Comparison of ENCODE assay signal across 18 cellular contexts in the genomic region with DNA sequence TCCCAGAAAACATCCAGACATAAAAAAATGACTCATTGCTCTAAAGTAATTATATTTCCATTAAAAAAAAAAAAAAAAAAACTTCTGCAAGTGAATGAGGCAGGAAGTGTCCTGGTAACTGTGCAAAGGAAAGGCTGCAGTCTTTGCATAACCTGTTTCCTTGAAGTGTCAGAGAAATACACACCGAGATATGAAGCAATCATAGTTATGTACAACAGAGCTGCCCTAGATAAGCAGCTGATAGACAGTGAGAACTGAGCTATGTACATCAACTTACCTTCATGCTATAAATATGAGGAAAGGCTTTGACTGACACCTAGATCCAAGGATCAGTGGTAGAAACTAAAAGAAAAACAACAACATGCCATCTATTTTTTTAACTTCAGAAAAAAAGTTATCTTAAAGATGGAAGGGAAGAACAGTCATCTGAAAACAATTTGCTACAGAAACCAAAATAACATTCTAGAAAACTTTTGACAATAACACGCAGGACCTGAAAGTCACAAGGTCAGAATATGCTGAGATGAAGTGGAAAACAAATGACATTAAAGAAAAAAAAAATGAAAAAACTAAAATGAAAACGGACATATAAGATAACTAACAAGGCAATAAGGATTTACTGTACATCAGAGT.
DNase-seq lines count a peak whose midpoint lies in the region; ATAC-seq, FAIRE-seq and TF ChIP-seq lines count a peak whose summit lies in the region.
"Had no signal": no experiment of that assay in that cellular context is flagged by ENCODE, and none has a peak within 500 bp of the region (broad histone marks: within the 10 kb centered on the region; RNA-seq: fewer than 3 reads in every experiment).

No MANE protein-coding gene starts in this region.

- no peak overlapping the region for H3K9ac ChIP-seq in kidney (ENCODE audit: low read length in 2 of 2)

- no peak for TF ChIP-seq POLR2A in breast epithelium (IDR thresholded peaks at IDR 0.05)

- POLR2A ChIA-PET in MCF 10A (lab: Yijun Ruan, JAX) = no interaction called here

- no peaks in the 10 kb centered on the region for H3K9me3 ChIP-seq in breast epithelium
- H3K9me3 ChIP-seq in upper lobe of right lung = no peaks in the 10 kb centered on the region
- no peaks in the 10 kb centered on the region for H3K9me3 ChIP-seq in kidney (ENCODE audit: control insufficient read depth in 1 of 2, low read length in 2 of 2)
- H3K9me3 ChIP-seq: adrenal gland, thoracic aorta had no signal

- H3K9me3 Mint-ChIP-seq in MCF 10A (ENCODE audit: unreplicated experiment) = no peaks in the 10 kb centered on the region
- H3K9me3 Mint-ChIP-seq: activated CD4-positive, alpha-beta memory T cell treated with anti-CD3 and anti-CD28 coated beads for 36 hours; activated T-helper 17 cell treated with anti-CD3 and anti-CD28 coated beads, Interleukin-2, amount 50 U/mL, for 72 hours; nephron had no signal

- H3K4me1 ChIP-seq in breast epithelium = no peaks in the 10 kb centered on the region
- no peaks in the 10 kb centered on the region for H3K4me1 ChIP-seq in upper lobe of right lung
- no peaks in the 10 kb centered on the region for H3K4me1 ChIP-seq in kidney (ENCODE audit: control insufficient read depth in 1 of 2, insufficient read depth in 1 of 2, low read depth in 1 of 2, low read length in 2 of 2)

- no peaks in the 10 kb centered on the region for H3K4me1 Mint-ChIP-seq in MCF 10A (ENCODE audit: insufficient read depth, unreplicated experiment)
- H3K4me1 Mint-ChIP-seq: activated T-helper 17 cell treated with anti-CD3 and anti-CD28 coated beads, Interleukin-2, amount 50 U/mL, for 72 hours; nephron had no signal

- H3K27me3 ChIP-seq in breast epithelium = no peaks in the 10 kb centered on the region
- H3K27me3 ChIP-seq in upper lobe of right lung = no peaks in the 10 kb centered on the region
- H3K27me3 ChIP-seq: adrenal gland had no signal

- in situ Hi-C loops in astrocyte of the spinal cord (cut with HindIII; ENCODE audit: low sequenced_read_pairs) = no loop called here

- intact Hi-C loops in MCF 10A (cut with micrococcal nuclease) (no loop called here), breast epithelium (cut with DNase I; ENCODE audit: low total_unique reads) (no loop called here), upper lobe of right lung (cut with DNase I) (no loop called here), kidney (cut with DNase I) (no loop called here)

- no TSS peak for BruUV-seq in MCF 10A (replicated peaks; lab: Mats Ljungman, UMichigan)

- H3K27ac ChIP-seq in breast epithelium (no peak overlapping the region), upper lobe of right lung (no peak overlapping the region), kidney (ENCODE audit: low read depth in 2 of 2, low read length in 2 of 2) (no peak overlapping the region)
- H3K27ac ChIP-seq: coronary artery, thoracic aorta had no signal

- no peak overlapping the region for H3K27ac Mint-ChIP-seq in MCF 10A (ENCODE audit: low read depth, unreplicated experiment)
- H3K27ac Mint-ChIP-seq: activated CD4-positive, alpha-beta memory T cell treated with anti-CD3 and anti-CD28 coated beads for 36 hours; activated T-helper 17 cell treated with anti-CD3 and anti-CD28 coated beads, Interleukin-2, amount 50 U/mL, for 72 hours; nephron had no signal

- no peaks in the 10 kb centered on the region for H3K36me3 ChIP-seq in breast epithelium
- no peaks in the 10 kb centered on the region for H3K36me3 ChIP-seq in upper lobe of right lung
- no peaks in the 10 kb centered on the region for H3K36me3 ChIP-seq in kidney (ENCODE audit: control insufficient read depth in 1 of 2, insufficient read depth in 2 of 2, low read length in 2 of 2)
- H3K36me3 ChIP-seq: adrenal gland, thoracic aorta had no signal

- ATAC-seq in upper lobe of right lung (peak; percentile 80), HG02763 (IDR thresholded peaks at IDR 0.05; ENCODE audit: unreplicated experiment) (no peak)
- ATAC-seq: activated T-helper 17 cell treated with anti-CD3 and anti-CD28 coated beads, Interleukin-2, amount 50 U/mL, for 72 hours had no signal

- no peak overlapping the region for H3K4me3 Mint-ChIP-seq in MCF 10A (ENCODE audit: unreplicated experiment)
- H3K4me3 Mint-ChIP-seq: activated CD4-positive, alpha-beta memory T cell treated with anti-CD3 and anti-CD28 coated beads for 36 hours; activated T-helper 17 cell treated with anti-CD3 and anti-CD28 coated beads, Interleukin-2, amount 50 U/mL, for 72 hours; nephron had no signal

- H3K27me3 Mint-ChIP-seq in MCF 10A (ENCODE audit: insufficient read depth, unreplicated experiment) = no peaks in the 10 kb centered on the region
- H3K27me3 Mint-ChIP-seq: activated CD4-positive, alpha-beta memory T cell treated with anti-CD3 and anti-CD28 coated beads for 36 hours had no signal

- CTCF ChIA-PET in MCF 10A (lab: Yijun Ruan, JAX) = interaction anchor here (0.6 to 0.7 kb wide), 3 partner anchors 14 to 192 kb away, joined by 3 to 6 read pairs (median 4); no protein-coding TSS in a partner anchor

- no peak for FAIRE-seq in kidney (lab: Jason Lieb, UNC)

- H3K36me3 Mint-ChIP-seq in MCF 10A (ENCODE audit: insufficient read depth, unreplicated experiment) = no peaks in the 10 kb centered on the region
- H3K36me3 Mint-ChIP-seq: activated CD4-positive, alpha-beta memory T cell treated with anti-CD3 and anti-CD28 coated beads for 36 hours had no signal

- TF ChIP-seq CTCF in MCF 10A (IDR thresholded peaks at IDR 0.05; ENCODE audit: unreplicated experiment) (no peak), breast epithelium (IDR thresholded peaks at IDR 0.05) (no peak), astrocyte of the spinal cord (IDR thresholded peaks at IDR 0.05; ENCODE audit: low read depth, low read length) (no peak), upper lobe of right lung (IDR thresholded peaks at IDR 0.05) (no peak), kidney (IDR thresholded peaks at IDR 0.05; ENCODE audit: borderline replicate concordance, extremely low read depth, insufficient read depth) (no peak)

- H3K4me3 ChIP-seq in breast epithelium (no peak overlapping the region), astrocyte of the spinal cord (ENCODE audit: low read depth, low read length) (no peak overlapping the region), upper lobe of right lung (no peak overlapping the region), kidney (ENCODE audit: low read length in 2 of 2) (no peak overlapping the region)
- H3K4me3 ChIP-seq: adrenal gland, coronary artery, thoracic aorta had no signal

- DNase-seq in MCF 10A (ENCODE audit: unreplicated experiment) (peak; percentile 26), breast epithelium (ENCODE audit: low spot score in 2 of 2) (no peak), astrocyte of the spinal cord (ENCODE audit: low read depth, low spot score) (peak; percentile 25), kidney tubule cell (ENCODE audit: low spot score) (peak; percentile 2), upper lobe of right lung (no peak), anterior cingulate cortex (lab: John Stamatoyannopoulos, UW) (no peak), kidney (no peak)
- DNase-seq: activated CD4-positive, alpha-beta memory T cell treated with anti-CD3 and anti-CD28 coated beads for 36 hours; hippocampal formation; NCI-H1092 treated with DMSO at 0.1 percent for 48 hours; NCI-H345; stimulated activated CD8-positive, alpha-beta memory T cell treated with anti-CD3 and anti-CD28 coated beads, Interleukin-4, amount 100 ng/mL, for 48 hours had no signal

Comparison
In these comparisons a context has a peak if more than half of its experiments do, and no peak if none do; other contexts are left out.
1. DNase-seq: peak in MCF 10A (single experiment), astrocyte of the spinal cord (single experiment) and kidney tubule cell (single experiment); none in breast epithelium (0 of 2), upper lobe of right lung (single experiment), anterior cingulate cortex (0 of 58) and kidney (single experiment).